In the genomic region with DNA sequence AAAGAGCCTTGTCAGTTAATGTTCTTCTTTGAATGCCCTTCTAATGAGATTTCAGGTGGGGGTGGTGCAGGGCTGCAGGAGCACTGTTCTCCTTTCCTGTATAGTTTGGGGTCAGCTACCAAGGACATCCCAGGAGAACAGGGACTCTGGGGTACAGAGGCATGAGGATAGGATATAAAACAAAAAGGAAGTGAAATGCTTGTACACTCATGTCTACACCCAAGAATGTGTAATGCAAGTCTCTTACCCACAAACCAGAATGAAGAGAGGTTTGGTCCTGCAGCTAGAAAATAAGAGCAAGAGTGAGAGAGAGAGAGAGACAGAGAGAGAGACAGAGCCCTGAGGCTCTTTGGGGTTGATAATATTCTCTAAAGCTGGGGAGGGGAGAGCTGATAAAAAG, we compare ENCODE assay signal across 1 cellular context.
TF ChIP-seq lines count a peak whose summit lies in the region.

No MANE protein-coding gene starts in this region.

TF ChIP-seq in GM12878, 131 proteins besides CTCF, POLR2A, EP300 and RAD21 (continued from another document):
- TF ChIP-seq, protein P1, sequence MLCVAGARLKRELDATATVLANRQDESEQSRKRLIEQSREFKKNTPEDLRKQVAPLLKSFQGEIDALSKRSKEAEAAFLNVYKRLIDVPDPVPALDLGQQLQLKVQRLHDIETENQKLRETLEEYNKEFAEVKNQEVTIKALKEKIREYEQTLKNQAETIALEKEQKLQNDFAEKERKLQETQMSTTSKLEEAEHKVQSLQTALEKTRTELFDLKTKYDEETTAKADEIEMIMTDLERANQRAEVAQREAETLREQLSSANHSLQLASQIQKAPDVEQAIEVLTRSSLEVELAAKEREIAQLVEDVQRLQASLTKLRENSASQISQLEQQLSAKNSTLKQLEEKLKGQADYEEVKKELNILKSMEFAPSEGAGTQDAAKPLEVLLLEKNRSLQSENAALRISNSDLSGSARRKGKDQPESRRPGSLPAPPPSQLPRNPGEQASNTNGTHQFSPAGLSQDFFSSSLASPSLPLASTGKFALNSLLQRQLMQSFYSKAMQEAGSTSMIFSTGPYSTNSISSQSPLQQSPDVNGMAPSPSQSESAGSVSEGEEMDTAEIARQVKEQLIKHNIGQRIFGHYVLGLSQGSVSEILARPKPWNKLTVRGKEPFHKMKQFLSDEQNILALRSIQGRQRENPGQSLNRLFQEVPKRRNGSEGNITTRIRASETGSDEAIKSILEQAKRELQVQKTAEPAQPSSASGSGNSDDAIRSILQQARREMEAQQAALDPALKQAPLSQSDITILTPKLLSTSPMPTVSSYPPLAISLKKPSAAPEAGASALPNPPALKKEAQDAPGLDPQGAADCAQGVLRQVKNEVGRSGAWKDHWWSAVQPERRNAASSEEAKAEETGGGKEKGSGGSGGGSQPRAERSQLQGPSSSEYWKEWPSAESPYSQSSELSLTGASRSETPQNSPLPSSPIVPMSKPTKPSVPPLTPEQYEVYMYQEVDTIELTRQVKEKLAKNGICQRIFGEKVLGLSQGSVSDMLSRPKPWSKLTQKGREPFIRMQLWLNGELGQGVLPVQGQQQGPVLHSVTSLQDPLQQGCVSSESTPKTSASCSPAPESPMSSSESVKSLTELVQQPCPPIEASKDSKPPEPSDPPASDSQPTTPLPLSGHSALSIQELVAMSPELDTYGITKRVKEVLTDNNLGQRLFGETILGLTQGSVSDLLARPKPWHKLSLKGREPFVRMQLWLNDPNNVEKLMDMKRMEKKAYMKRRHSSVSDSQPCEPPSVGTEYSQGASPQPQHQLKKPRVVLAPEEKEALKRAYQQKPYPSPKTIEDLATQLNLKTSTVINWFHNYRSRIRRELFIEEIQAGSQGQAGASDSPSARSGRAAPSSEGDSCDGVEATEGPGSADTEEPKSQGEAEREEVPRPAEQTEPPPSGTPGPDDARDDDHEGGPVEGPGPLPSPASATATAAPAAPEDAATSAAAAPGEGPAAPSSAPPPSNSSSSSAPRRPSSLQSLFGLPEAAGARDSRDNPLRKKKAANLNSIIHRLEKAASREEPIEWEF (IDR thresholded peaks at IDR 0.05; ENCODE audit: insufficient replicate concordance, low read depth, low read length): no peak
- TF ChIP-seq ZSCAN29 (IDR thresholded peaks at IDR 0.05): no peak
- no peak for TF ChIP-seq RFX5 (IDR thresholded peaks at IDR 0.05; ENCODE audit: low read depth, low read length)
- TF ChIP-seq, protein P2, sequence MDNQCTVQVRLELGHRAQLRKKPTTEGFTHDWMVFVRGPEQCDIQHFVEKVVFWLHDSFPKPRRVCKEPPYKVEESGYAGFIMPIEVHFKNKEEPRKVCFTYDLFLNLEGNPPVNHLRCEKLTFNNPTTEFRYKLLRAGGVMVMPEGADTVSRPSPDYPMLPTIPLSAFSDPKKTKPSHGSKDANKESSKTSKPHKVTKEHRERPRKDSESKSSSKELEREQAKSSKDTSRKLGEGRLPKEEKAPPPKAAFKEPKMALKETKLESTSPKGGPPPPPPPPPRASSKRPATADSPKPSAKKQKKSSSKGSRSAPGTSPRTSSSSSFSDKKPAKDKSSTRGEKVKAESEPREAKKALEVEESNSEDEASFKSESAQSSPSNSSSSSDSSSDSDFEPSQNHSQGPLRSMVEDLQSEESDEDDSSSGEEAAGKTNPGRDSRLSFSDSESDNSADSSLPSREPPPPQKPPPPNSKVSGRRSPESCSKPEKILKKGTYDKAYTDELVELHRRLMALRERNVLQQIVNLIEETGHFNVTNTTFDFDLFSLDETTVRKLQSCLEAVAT (IDR thresholded peaks at IDR 0.05): no peak
- TF ChIP-seq IRF4 (IDR thresholded peaks at IDR 0.05; ENCODE audit: low read depth, low read length): peak; percentile 21; the same call in 1 of the 2 replicates
- TF ChIP-seq ASH2L (IDR thresholded peaks at IDR 0.05; ENCODE audit: borderline replicate concordance, low read depth): no peak
- TF ChIP-seq TARDBP (IDR thresholded peaks at IDR 0.05; ENCODE audit: borderline replicate concordance): no peak
- no peak for TF ChIP-seq SMAD1 (IDR thresholded peaks at IDR 0.05; ENCODE audit: low read depth, partially characterized antibody)
- peak; percentile 66; the same call in 1 of the 2 replicates for TF ChIP-seq SPI1 (IDR thresholded peaks at IDR 0.05; ENCODE audit: borderline replicate concordance, insufficient read depth, low read depth, low read length)
- 0 out of 2 replicates have a peak, but pooled peaks have one; percentile 21 for TF ChIP-seq JUNB (IDR thresholded peaks at IDR 0.05)
- TF ChIP-seq SMC3 (IDR thresholded peaks at IDR 0.05; ENCODE audit: borderline replicate concordance, low read length): no peak
- 0 out of 2 replicates have a peak, but pooled peaks have one; percentile 34 for TF ChIP-seq BCL11A (IDR thresholded peaks at IDR 0.05; ENCODE audit: low read depth, low read length)
- no peak for TF ChIP-seq NR2C2 (IDR thresholded peaks at IDR 0.05; ENCODE audit: borderline replicate concordance, control insufficient read depth, insufficient read length, low read depth)
- no peak for TF ChIP-seq SMARCA5 (IDR thresholded peaks at IDR 0.05)
- TF ChIP-seq MYB (IDR thresholded peaks at IDR 0.05; ENCODE audit: borderline replicate concordance, low read depth, low read length): no peak
- no peak for TF ChIP-seq NRF1 (conservative IDR thresholded peaks at IDR 0.05; ENCODE audit: low read depth, low read length)
- TF ChIP-seq ETV6 (conservative IDR thresholded peaks at IDR 0.05 in 1 of 2, IDR thresholded peaks at IDR 0.05 in 1 of 2; ENCODE audit: borderline replicate concordance in 1 of 2, low read depth in 1 of 2): no peak
- no peak for TF ChIP-seq SP1 (IDR thresholded peaks at IDR 0.05; ENCODE audit: low read depth, low read length)
- TF ChIP-seq SREBF2 (IDR thresholded peaks at IDR 0.05; ENCODE audit: low read length): no peak
TF ChIP-seq in GM12878: peak in this region for 6.
